9 cellular contexts compared by ENCODE assay signal in genomic region chr6:148520109-148520841, GRCh38.
DNase-seq lines count a peak whose midpoint lies in the region; ATAC-seq and TF ChIP-seq lines count a peak whose summit lies in the region.
"Had no signal": no experiment of that assay in that cellular context is flagged by ENCODE, and none has a peak within 500 bp of the region (broad histone marks: within the 10 kb centered on the region; RNA-seq: fewer than 3 reads in every experiment).

No MANE protein-coding gene starts in this region.

- POLR2A ChIA-PET in activated CD8-positive, alpha-beta T cell treated with anti-CD3 and anti-CD28 coated beads, Interleukin-2, amount 10 ng/mL, durations not matched to agents 7 days and 5 days (lab: Charles Lee), result no interaction called here

- H3K4me3 Mint-ChIP-seq in nephron progenitor cell, result no peak overlapping the region
- H3K4me3 Mint-ChIP-seq in activated CD8-positive, alpha-beta T cell treated with anti-CD3 and anti-CD28 coated beads, Interleukin-2, amount 10 ng/mL, durations not matched to agents 7 days and 5 days, result no peak overlapping the region

- WGBS in GM23248 (ENCODE audit: low coverage in 1 of 2, low lambda C conversion rate in 2 of 2, missing lambda C conversion rate in 2 of 2), 2 experiments, result 51 to 57% methylated on average over 18 to 23 of the region's 23 CpGs

- no peaks in the 10 kb centered on the region for H4K20me1 ChIP-seq in GM23248 (ENCODE audit: insufficient read depth)

- H3K9ac ChIP-seq in GM23248, result peak overlapping the region; percentile 93

- H3K27me3 ChIP-seq in GM23248 (replicated peaks; ENCODE audit: insufficient read depth), result no peaks in the 10 kb centered on the region

- peak overlapping the region; percentile 89 for H3K27ac Mint-ChIP-seq in nephron progenitor cell
- no peak overlapping the region for H3K27ac Mint-ChIP-seq in activated CD8-positive, alpha-beta T cell treated with anti-CD3 and anti-CD28 coated beads, Interleukin-2, amount 10 ng/mL, durations not matched to agents 7 days and 5 days

- TF ChIP-seq CTCF in nephron progenitor cell (IDR thresholded peaks at IDR 0.05), result no peak

- H3F3A ChIP-seq in GM23248 (ENCODE audit: insufficient read depth), result peaks cover 70% of the 10 kb centered on the region

- peak; percentile 95 for ATAC-seq in GM18858 (IDR thresholded peaks at IDR 0.05; ENCODE audit: unreplicated experiment)
- ATAC-seq in activated CD8-positive, alpha-beta T cell treated with anti-CD3 and anti-CD28 coated beads, Interleukin-2, amount 10 ng/mL, durations not matched to agents 7 days and 5 days, result no peak

- peak; percentile 51 for DNase-seq in GM23248
- DNase-seq in KBM-7, result peak; percentile 67
- no peak for DNase-seq in nephron progenitor cell
- no peak for DNase-seq in DMS53 (lab: John Stamatoyannopoulos, UW)
- no peak for DNase-seq in dermis blood vessel endothelial cell
- no peak for DNase-seq in activated CD8-positive, alpha-beta T cell treated with anti-CD3 and anti-CD28 coated beads, Interleukin-2, amount 10 ng/mL, durations not matched to agents 7 days and 5 days
- DNase-seq in activated T-cell treated with anti-CD3 and anti-CD28 coated beads for 4 hours, result no peak
- DNase-seq: stimulated activated CD4-positive, alpha-beta T cell treated with anti-CD3 and anti-CD28 coated beads, Interleukin-12 subunit alpha, Interleukin-12 subunit beta, amount 100 ng/mL, for 4 hours had no signal

- H3K9me3 Mint-ChIP-seq in nephron progenitor cell, result peaks cover 10% of the 10 kb centered on the region
- H3K9me3 Mint-ChIP-seq in activated CD8-positive, alpha-beta T cell treated with anti-CD3 and anti-CD28 coated beads, Interleukin-2, amount 10 ng/mL, durations not matched to agents 7 days and 5 days (ENCODE audit: insufficient read depth), result no peaks in the 10 kb centered on the region

- no peaks in the 10 kb centered on the region for H3K9me3 ChIP-seq in GM23248 (ENCODE audit: low read depth)

- no peaks in the 10 kb centered on the region for H3K27me3 Mint-ChIP-seq in nephron progenitor cell (ENCODE audit: low read depth, poor library complexity)
- peaks cover 4% of the 10 kb centered on the region for H3K27me3 Mint-ChIP-seq in activated CD8-positive, alpha-beta T cell treated with anti-CD3 and anti-CD28 coated beads, Interleukin-2, amount 10 ng/mL, durations not matched to agents 7 days and 5 days (ENCODE audit: low read depth)

- peaks cover 41% of the 10 kb centered on the region for H3K4me1 Mint-ChIP-seq in nephron progenitor cell
- H3K4me1 Mint-ChIP-seq in activated CD8-positive, alpha-beta T cell treated with anti-CD3 and anti-CD28 coated beads, Interleukin-2, amount 10 ng/mL, durations not matched to agents 7 days and 5 days (ENCODE audit: low read depth), result no peaks in the 10 kb centered on the region

- peak overlapping the region; percentile 100 for H3K27ac ChIP-seq in GM23248

- peaks cover 85% of the 10 kb centered on the region for H3K36me3 Mint-ChIP-seq in nephron progenitor cell (ENCODE audit: low read depth)
- H3K36me3 Mint-ChIP-seq in activated CD8-positive, alpha-beta T cell treated with anti-CD3 and anti-CD28 coated beads, Interleukin-2, amount 10 ng/mL, durations not matched to agents 7 days and 5 days (ENCODE audit: low read depth), result no peaks in the 10 kb centered on the region

- peaks cover 72% of the 10 kb centered on the region for H3K79me2 ChIP-seq in GM23248 (ENCODE audit: insufficient read depth)

- peaks cover 53% of the 10 kb centered on the region for H3K36me3 ChIP-seq in GM23248 (ENCODE audit: low read depth)

- H2AFZ ChIP-seq in GM23248, result no peak overlapping the region

- no peak overlapping the region for H3K4me3 ChIP-seq in GM23248

- peaks cover 73% of the 10 kb centered on the region for H3K4me1 ChIP-seq in GM23248 (ENCODE audit: insufficient read depth)

- in situ Hi-C loops in GM23248 (cut with MboI), result no loop called here
- in situ Hi-C loops in KBM-7 (cut with MboI; ENCODE audit: low pct_unique_long_range_greater_than_20kb, low sequenced_read_pairs), result no loop called here

- CTCF ChIA-PET in activated CD8-positive, alpha-beta T cell treated with anti-CD3 and anti-CD28 coated beads, Interleukin-2, amount 10 ng/mL, durations not matched to agents 7 days and 5 days (lab: Charles Lee), result no interaction called here

- no peaks in the 10 kb centered on the region for H3K9me2 ChIP-seq in GM23248 (ENCODE audit: insufficient read depth)

- H3K4me2 ChIP-seq in GM23248 (ENCODE audit: unreplicated experiment), result peak overlapping the region; percentile 57

Comparison
In these comparisons a context has a peak if more than half of its experiments do, and no peak if none do; other contexts are left out.
1. DNase-seq: peak in GM23248 (single experiment) and KBM-7 (single experiment); none in nephron progenitor cell (single experiment), DMS53 (single experiment), dermis blood vessel endothelial cell (single experiment), activated CD8-positive, alpha-beta T cell treated with anti-CD3 and anti-CD28 coated beads, Interleukin-2, amount 10 ng/mL, durations not matched to agents 7 days and 5 days (single experiment) and activated T-cell treated with anti-CD3 and anti-CD28 coated beads for 4 hours (single experiment).